ENCODE assay signal across 8 cellular contexts in genomic region chr17:44324092-44324570, GRCh38. TPM values are rescaled to one million over a fixed set of nuclear protein-coding genes. Genes with fewer than 3 reads are reported as not detected.
DNase-seq lines count a peak whose midpoint lies in the region; ATAC-seq, FAIRE-seq and TF ChIP-seq lines count a peak whose summit lies in the region.

No MANE protein-coding gene starts in this region.

- H3K27ac Mint-ChIP-seq in astrocyte (ENCODE audit: unreplicated experiment): peak overlapping the region; percentile 34

- H3K9ac ChIP-seq in astrocyte (ENCODE audit: low read length): peak overlapping the region; percentile 79

- H2AFZ ChIP-seq in astrocyte (ENCODE audit: low read depth, low read length): peak overlapping the region; percentile 87

- H3K4me3 Mint-ChIP-seq in astrocyte (ENCODE audit: unreplicated experiment): peak overlapping the region; percentile 90

- no peaks in the 10 kb centered on the region for H3K9me3 Mint-ChIP-seq in astrocyte (ENCODE audit: unreplicated experiment)

- H3K9me3 ChIP-seq in astrocyte (ENCODE audit: insufficient read depth, low read depth, low read length): no peaks in the 10 kb centered on the region
- H3K9me3 ChIP-seq in thoracic aorta: no peaks in the 10 kb centered on the region

- peaks cover 19% of the 10 kb centered on the region for H4K20me1 ChIP-seq in astrocyte (ENCODE audit: insufficient read depth, low read length)

- no peaks in the 10 kb centered on the region for H3K27me3 Mint-ChIP-seq in astrocyte (ENCODE audit: low read depth, unreplicated experiment)

- peaks cover 8% of the 10 kb centered on the region for H3K36me3 Mint-ChIP-seq in astrocyte (ENCODE audit: low read depth, unreplicated experiment)

- H3K4me2 ChIP-seq in astrocyte (ENCODE audit: low read length): peak overlapping the region; percentile 85

- peaks cover 19% of the 10 kb centered on the region for H3K79me2 ChIP-seq in astrocyte (ENCODE audit: insufficient read depth, low read length)

- FAIRE-seq in astrocyte (lab: Jason Lieb, UNC): no peak

- peaks cover 10% of the 10 kb centered on the region for H3K4me1 ChIP-seq in astrocyte (ENCODE audit: insufficient read depth, low read length)
- H3K4me1 ChIP-seq in thoracic aorta (ENCODE audit: control insufficient read depth in 1 of 2, low read depth in 2 of 2): peaks cover 8 to 22% of the 10 kb centered on the region in 2 donors

- peak; percentile 1 for ATAC-seq in GM18498 (IDR thresholded peaks at IDR 0.05; ENCODE audit: unreplicated experiment)
- ATAC-seq in HG03469 (IDR thresholded peaks at IDR 0.05; ENCODE audit: unreplicated experiment): peak; percentile 2
- no peak for ATAC-seq in thoracic aorta (ENCODE audit: insufficient number of reproducible peaks, low FRiP score, low read depth)
- no peak for ATAC-seq in GM18868 (IDR thresholded peaks at IDR 0.05; ENCODE audit: unreplicated experiment)

- H3K27me3 ChIP-seq in astrocyte (ENCODE audit: insufficient read depth, low read length) (no peaks in the 10 kb centered on the region), layer of hippocampus (ENCODE audit: control insufficient read depth, insufficient read depth, low read length) (no peaks in the 10 kb centered on the region), thoracic aorta (replicated peaks; ENCODE audit: insufficient read depth) (no peaks in the 10 kb centered on the region)

- H3K27ac ChIP-seq in astrocyte (ENCODE audit: low read depth, low read length) (peak overlapping the region; percentile 26), layer of hippocampus (ENCODE audit: low read depth, low read length) (peak overlapping the region; percentile 81), thoracic aorta (no peak overlapping the region)

- H3K4me1 Mint-ChIP-seq in astrocyte (ENCODE audit: low read depth, unreplicated experiment): peaks cover 2% of the 10 kb centered on the region

- TF ChIP-seq CTCF in astrocyte (IDR thresholded peaks at IDR 0.05; ENCODE audit: insufficient read depth, low read depth, low read length): no peak
- no peak for TF ChIP-seq CTCF in thoracic aorta (IDR thresholded peaks at IDR 0.05)

- peak overlapping the region; percentile 73 for H3K4me3 ChIP-seq in astrocyte (ENCODE audit: insufficient read depth, low read depth, low read length)
- H3K4me3 ChIP-seq in thoracic aorta: peak overlapping the region; percentile 84

- DNase-seq in astrocyte (ENCODE audit: low read depth): no peak
- DNase-seq in thoracic aorta (ENCODE audit: low spot score): no peak
- DNase-seq in cerebellum (ENCODE audit: low spot score): no peak
- DNase-seq in NCI-H524 treated with DMSO at 0.1 percent for 48 hours (lab: John Stamatoyannopoulos, UW): no peak

- H3K36me3 ChIP-seq in astrocyte (ENCODE audit: insufficient read depth, low read length) (peaks cover 6% of the 10 kb centered on the region), thoracic aorta (peaks cover 31% of the 10 kb centered on the region)

RNA-seq across cellular contexts. Expression of gene SLC25A39, which starts 0.5 kb away (rescaled TPM):
- total RNA-seq in astrocyte: 80.6 and 80.9 TPM in 2 replicates
- total RNA-seq in thoracic aorta: 10 to 100 TPM; 63.2 to 74.6 TPM
- 30.9 TPM for total RNA-seq in cerebellum

RNA-seq across cellular contexts. Expression of gene RUNDC3A, which starts 15.7 kb away (rescaled TPM):
- 2.0 and 3.4 TPM in 2 replicates for total RNA-seq in astrocyte
- total RNA-seq in thoracic aorta: under 1 TPM in 1 of 2 donors, not detected in 1; 0.81 TPM
- total RNA-seq in cerebellum: 40.3 TPM

RNA-seq across cellular contexts. Expression of gene GRN, which starts 21.0 kb away (rescaled TPM):
- 327 and 338 TPM in 2 replicates for total RNA-seq in astrocyte
- 100 to 1,000 TPM; 203 to 292 TPM for total RNA-seq in thoracic aorta
- total RNA-seq in cerebellum: 58.5 TPM

RNA-seq across cellular contexts. Expression of gene FAM171A2, which starts 39.5 kb away (rescaled TPM):
- 18.2 and 22.8 TPM in 2 replicates for total RNA-seq in astrocyte
- under 1 TPM in 1 of 2 donors, not detected in 1; 0.63 TPM for total RNA-seq in thoracic aorta
- total RNA-seq in cerebellum: 29.8 TPM

RNA-seq across cellular contexts. Expression of gene SLC4A1, which starts 56.2 kb away (rescaled TPM):
- total RNA-seq in astrocyte (not detected in 2 replicates), thoracic aorta (under 1 TPM in 1 of 2 donors, not detected in 1; 0.56 TPM), cerebellum (6.8 TPM)

Comparison
In these comparisons a context has a peak if more than half of its experiments do, and no peak if none do; other contexts are left out.
1. ATAC-seq: peak in GM18498 (single experiment) and HG03469 (single experiment); none in thoracic aorta (single experiment) and GM18868 (single experiment).
2. H3K27ac ChIP-seq: peak in astrocyte (single experiment) and layer of hippocampus (single experiment); none in thoracic aorta (0 of 2).